ENCODE assay signal across 8 cellular contexts in genomic region chr6:26401987-26402658, GRCh38.
DNase-seq lines count a peak whose midpoint lies in the region; ATAC-seq, FAIRE-seq and TF ChIP-seq lines count a peak whose summit lies in the region.

BTN3A1 (plus strand) TSS chr6:26402275; CDS start chr6:26405564, 3,289 bp downstream.

- TF ChIP-seq CTCF in brain microvascular endothelial cell (IDR thresholded peaks at IDR 0.05; ENCODE audit: low read depth, low read length, missing control alignments), result no peak

- ATAC-seq in HG02938 (IDR thresholded peaks at IDR 0.05; ENCODE audit: unreplicated experiment), result peak; percentile 88

- peak within 1 kb of the TSS; percentile 55 for H3K4me3 ChIP-seq in brain microvascular endothelial cell (ENCODE audit: low read depth, low read length)
- peak within 1 kb of the TSS; percentile 56 for H3K4me3 ChIP-seq in iPS-11a (ENCODE audit: low read depth, low read length)
- peak within 1 kb of the TSS; percentile 68 for H3K4me3 ChIP-seq in skeletal muscle cell (ENCODE audit: low read depth, low read length)

- FAIRE-seq in TTC549 (lab: Jason Lieb, UNC), result peak; percentile 89

- in situ Hi-C loops in brain microvascular endothelial cell (cut with HindIII; ENCODE audit: low pct_ligation_motif_present, low sequenced_read_pairs), result no loop called here

- DNase-seq in NCI-H2107 treated with DMSO at 0.1 percent for 48 hours (lab: John Stamatoyannopoulos, UW; ENCODE audit: unreplicated experiment) (peak; percentile 76), NCI-H2107 (lab: John Stamatoyannopoulos, UW) (no peak), NCI-H1930 (lab: John Stamatoyannopoulos, UW) (peak; percentile 45 to 60), brain microvascular endothelial cell (peak; percentile 80), skeletal muscle cell (ENCODE audit: low read depth) (peak; percentile 42)

- H3K27me3 ChIP-seq in brain microvascular endothelial cell (replicated peaks), result no peaks in the 10 kb centered on the region

- peaks cover 1% of the 10 kb centered on the region for H3K36me3 ChIP-seq in brain microvascular endothelial cell (replicated peaks)

- H3K27ac ChIP-seq in brain microvascular endothelial cell, result peak within 1 kb of the TSS; percentile 92
